1 cellular context compared by ENCODE assay signal in genomic region chr5:145835839-145836222, GRCh38.
TF ChIP-seq lines count a peak whose summit lies in the region.

No MANE protein-coding gene starts in this region.

TF ChIP-seq in HCT116, 20 proteins besides CTCF, POLR2A, EP300 and RAD21 (continued from another document):
- TF ChIP-seq MAX (IDR thresholded peaks at IDR 0.05) (no peak), ELF1 (IDR thresholded peaks at IDR 0.05; ENCODE audit: borderline replicate concordance, low read depth) (no peak), EZH2 (IDR thresholded peaks at IDR 0.05) (no peak), ZBTB33 (IDR thresholded peaks at IDR 0.05; ENCODE audit: extremely low read depth, insufficient replicate concordance, low read length) (no peak), SRF (IDR thresholded peaks at IDR 0.05; ENCODE audit: low read depth) (no peak), EGR1 (IDR thresholded peaks at IDR 0.05; ENCODE audit: low read depth) (no peak), YY1 (IDR thresholded peaks at IDR 0.05; ENCODE audit: extremely low read depth, insufficient replicate concordance, low read depth, low read length) (no peak), JUND (IDR thresholded peaks at IDR 0.05) (no peak), EZH2phosphoT487 (IDR thresholded peaks at IDR 0.05; ENCODE audit: borderline replicate concordance) (no peak), POLR2AphosphoS5 (IDR thresholded peaks at IDR 0.05; ENCODE audit: low read depth, low read length) (no peak)
